ENCODE assay signal across 18 cellular contexts in the genomic region with DNA sequence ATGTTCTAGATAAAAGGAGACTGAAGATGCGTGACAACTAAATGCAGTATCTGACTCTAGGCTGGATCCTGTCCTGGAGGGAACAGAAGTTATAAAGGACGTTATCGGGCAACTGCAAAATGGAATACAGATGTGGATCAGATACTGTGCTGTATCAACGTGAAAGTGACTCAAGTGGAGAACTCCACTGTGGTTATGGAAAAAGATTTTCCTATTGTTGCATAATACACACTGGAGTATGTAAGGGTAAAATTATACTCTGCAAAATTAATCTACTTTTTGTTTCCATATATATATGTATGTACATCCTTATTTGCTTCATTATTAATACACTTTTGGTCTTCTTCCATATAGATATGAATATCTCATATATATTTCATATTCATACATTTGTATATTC.
A peak's percentile ranks its signal among the peaks of the same experiment; 100 is the strongest.
DNase-seq lines count a peak whose midpoint lies in the region; ATAC-seq, FAIRE-seq and TF ChIP-seq lines count a peak whose summit lies in the region.
"Had no signal": no experiment of that assay in that cellular context is flagged by ENCODE, and none has a peak within 500 bp of the region (broad histone marks: within the 10 kb centered on the region; RNA-seq: fewer than 3 reads in every experiment).

No MANE protein-coding gene starts in this region.

- no peak overlapping the region for H3K14ac ChIP-seq in H1 (ENCODE audit: insufficient read length)

- H4K8ac ChIP-seq in H1 (ENCODE audit: extremely low read depth, insufficient read depth, low read length), result no peak overlapping the region

- no peak overlapping the region for H3K9ac ChIP-seq in H1 (replicated peaks in 1 of 4; ENCODE audit: extremely low read depth in 1 of 4, low read depth in 3 of 4, low read length in 3 of 4)
- H3K9ac ChIP-seq: BLaER1 had no signal

- H3K9me3 ChIP-seq in H1 (ENCODE audit: insufficient read depth in 2 of 2, low read depth in 1 of 2, low read length in 1 of 2), result no peaks in the 10 kb centered on the region
- no peaks in the 10 kb centered on the region for H3K9me3 ChIP-seq in esophagus squamous epithelium
- no peaks in the 10 kb centered on the region for H3K9me3 ChIP-seq in uterus
- H3K9me3 ChIP-seq: Caco-2, HAP-1 had no signal

- no peak for FAIRE-seq in H1 (lab: Jason Lieb, UNC)
- FAIRE-seq in urothelium cell line (lab: Jason Lieb, UNC), result no peak
- FAIRE-seq: GM12892 had no signal

- H2BK5ac ChIP-seq in H1 (ENCODE audit: low read depth, low read length), result no peak overlapping the region

- no peak overlapping the region for H4K91ac ChIP-seq in H1 (replicated peaks; ENCODE audit: insufficient read length, low read length)

- no peak overlapping the region for H3K18ac ChIP-seq in H1 (ENCODE audit: extremely low read depth, low read length)

- DNase-seq in Right ventricle myocardium superior (no peak), left cardiac atrium (no peak), RPMI7951 (ENCODE audit: low read depth) (peak; percentile 20), H1 (ENCODE audit: low read depth in 1 of 2, low spot score in 2 of 2) (no peak), neural crest cell (ENCODE audit: low read depth, low spot score) (no peak), esophagus squamous epithelium (lab: John Stamatoyannopoulos, UW) (no peak), uterus (no peak), urothelium cell line (ENCODE audit: low spot score) (no peak)
- DNase-seq: AML-193; Caco-2; CD8-positive, alpha-beta memory T cell; DND-41; GDM1; GOT3 had no signal

- H3K56ac ChIP-seq in H1 (replicated peaks; ENCODE audit: insufficient read length, low read depth, low read length), result no peak overlapping the region

- H3K27ac Mint-ChIP-seq in neural crest cell (ENCODE audit: unreplicated experiment), result peak overlapping the region; percentile 81
- H3K27ac Mint-ChIP-seq: CD8-positive, alpha-beta memory T cell had no signal

- no peak overlapping the region for H2BK15ac ChIP-seq in H1 (ENCODE audit: low read length)

- POLR2A ChIA-PET in H1 (lab: Charles Lee; ENCODE audit: partially characterized antibody), result no interaction called here

- H3K23ac ChIP-seq in H1 (ENCODE audit: insufficient read length), result no peak overlapping the region

- H3K36me3 Mint-ChIP-seq in neural crest cell (ENCODE audit: low read depth), result peaks cover 3% of the 10 kb centered on the region
- H3K36me3 Mint-ChIP-seq: CD8-positive, alpha-beta memory T cell had no signal

- H3K27ac ChIP-seq in H1 (ENCODE audit: low read depth, low read length) (no peak overlapping the region), esophagus squamous epithelium (no peak overlapping the region), uterus (no peak overlapping the region)
- H3K27ac ChIP-seq: 22Rv1, BLaER1 had no signal

- H3K4me3 ChIP-seq in H1 (ENCODE audit: extremely low read depth in 1 of 4, insufficient read depth in 2 of 4, low read depth in 3 of 4, low read length in 4 of 4) (no peak overlapping the region), esophagus squamous epithelium (no peak overlapping the region), uterus (no peak overlapping the region)
- H3K4me3 ChIP-seq: BLaER1, HAP-1 had no signal

- H3K27me3 ChIP-seq in H1 (replicated peaks in 1 of 4; ENCODE audit: control insufficient read depth in 3 of 4, extremely low read depth in 1 of 4, insufficient read depth in 3 of 4, low read length in 3 of 4) (no peaks in the 10 kb centered on the region), esophagus squamous epithelium (no peaks in the 10 kb centered on the region), uterus (no peaks in the 10 kb centered on the region)
- H3K27me3 ChIP-seq: BLaER1 had no signal

- H2AFZ ChIP-seq in H1 (ENCODE audit: low read length), result 0 out of 2 replicates have a peak overlapping the region, but pooled peaks have one; percentile 40

- H4K20me1 ChIP-seq in H1 (replicated peaks in 1 of 2; ENCODE audit: control insufficient read depth in 1 of 2, insufficient read depth in 2 of 2, low read length in 2 of 2), result no peaks in the 10 kb centered on the region
- H4K20me1 ChIP-seq: BLaER1 had no signal

- no peak overlapping the region for H4K5ac ChIP-seq in H1 (ENCODE audit: insufficient read length, low read depth, low read length)

- no peaks in the 10 kb centered on the region for H3K27me3 Mint-ChIP-seq in neural crest cell (ENCODE audit: low read depth)
- H3K27me3 Mint-ChIP-seq: CD8-positive, alpha-beta memory T cell had no signal

- no peak overlapping the region for H3K4me2 ChIP-seq in H1 (ENCODE audit: insufficient read depth in 1 of 2, low read depth in 2 of 2, low read length in 2 of 2)
- H3K4me2 ChIP-seq: BLaER1 had no signal

- H3K4me3 Mint-ChIP-seq in neural crest cell, result no peak overlapping the region
- H3K4me3 Mint-ChIP-seq: CD8-positive, alpha-beta memory T cell had no signal

- no peak for TF ChIP-seq EP300 in H1 (IDR thresholded peaks at IDR 0.05; ENCODE audit: borderline replicate concordance in 1 of 2, low read depth in 2 of 2, low read length in 2 of 2)

- no peak overlapping the region for H2BK20ac ChIP-seq in H1 (ENCODE audit: low read length)

- no peaks in the 10 kb centered on the region for H3K79me2 ChIP-seq in H1 (ENCODE audit: control insufficient read depth in 1 of 2, insufficient read depth in 2 of 2, low read length in 2 of 2)

- TF ChIP-seq CTCF in H1 (IDR thresholded peaks at IDR 0.05; ENCODE audit: control extremely low read depth in 1 of 3, insufficient read depth in 1 of 3, low read depth in 1 of 3, low read length in 3 of 3) (no peak), neural crest cell (conservative IDR thresholded peaks at IDR 0.05) (no peak), esophagus squamous epithelium (IDR thresholded peaks at IDR 0.05) (no peak), uterus (IDR thresholded peaks at IDR 0.05) (no peak)

- H3K36me3 ChIP-seq in H1 (ENCODE audit: control insufficient read depth in 2 of 4, insufficient read depth in 4 of 4, low read length in 3 of 4) (no peaks in the 10 kb centered on the region), esophagus squamous epithelium (no peaks in the 10 kb centered on the region), uterus (no peaks in the 10 kb centered on the region)
- H3K36me3 ChIP-seq: BLaER1, HAP-1 had no signal

- peaks cover 42% of the 10 kb centered on the region for H3K4me1 Mint-ChIP-seq in neural crest cell
- H3K4me1 Mint-ChIP-seq: CD8-positive, alpha-beta memory T cell had no signal

- H2AK5ac ChIP-seq in H1 (ENCODE audit: low read depth, low read length), result no peak overlapping the region

- intact Hi-C loops in Right ventricle myocardium superior (cut with DNase I), result no loop called here
- intact Hi-C loops in left cardiac atrium (cut with DNase I), result no loop called here
- intact Hi-C loops in esophagus squamous epithelium (cut with DNase I), result no loop called here
- intact Hi-C loops in uterus (cut with DNase I; ENCODE audit: low total_unique reads), result no loop called here

- H2BK12ac ChIP-seq in H1 (ENCODE audit: low read depth, low read length), result no peak overlapping the region

- H3K9me3 Mint-ChIP-seq in neural crest cell, result peaks cover 20% of the 10 kb centered on the region

- no peak overlapping the region for H3K4ac ChIP-seq in H1 (replicated peaks; ENCODE audit: insufficient read length, low read depth, low read length)

- no peak overlapping the region for H2BK120ac ChIP-seq in H1 (replicated peaks; ENCODE audit: low read depth, low read length)

- TF ChIP-seq RAD21 in H1 (IDR thresholded peaks at IDR 0.05 in 1 of 2, conservative IDR thresholded peaks at IDR 0.05 in 1 of 2; ENCODE audit: low read depth in 2 of 2, low read length in 2 of 2), result no peak

- TF ChIP-seq POLR2A in H1 (IDR thresholded peaks at IDR 0.05; ENCODE audit: control extremely low read depth in 1 of 2, low read depth in 2 of 2, low read length in 2 of 2), result no peak
- no peak for TF ChIP-seq POLR2A in esophagus squamous epithelium (IDR thresholded peaks at IDR 0.05)
- no peak for TF ChIP-seq POLR2A in uterus (IDR thresholded peaks at IDR 0.05)

- H3K79me1 ChIP-seq in H1 (ENCODE audit: low read depth, low read length), result no peaks in the 10 kb centered on the region

- H3K23me2 ChIP-seq in H1 (ENCODE audit: low read depth, low read length), result no peaks in the 10 kb centered on the region; the same call in 1 of the 2 replicates

- 89% methylated on average over 4 of the region's 4 CpGs; no CpG with 5 or more reads in 1 of the 2 experiments for WGBS in H1 (ENCODE audit: extremely low coverage in 1 of 2, insufficient coverage in 1 of 2, insufficient read length in 1 of 2, insufficient replicate concordance in 2 of 2, low coverage in 1 of 2, low lambda C conversion rate in 2 of 2, missing lambda C conversion rate in 1 of 2), 2 experiments
- WGBS in esophagus squamous epithelium, 2 donors, result 85 to 87% methylated on average over 4 of the region's 4 CpGs

- ATAC-seq in Right ventricle myocardium superior (ENCODE audit: poor library complexity), result peak; percentile 38
- no peak for ATAC-seq in left cardiac atrium

- CTCF ChIA-PET in H1 (lab: Charles Lee; ENCODE audit: partially characterized antibody), result no interaction called here

- H3K4me1 ChIP-seq in H1 (replicated peaks in 1 of 4; ENCODE audit: control insufficient read depth in 3 of 4, insufficient read depth in 4 of 4, low read length in 3 of 4), result no peaks in the 10 kb centered on the region
- H3K4me1 ChIP-seq in esophagus squamous epithelium, result no peaks in the 10 kb centered on the region
- no peaks in the 10 kb centered on the region for H3K4me1 ChIP-seq in uterus
- H3K4me1 ChIP-seq: BLaER1, Caco-2, HAP-1 had no signal

TF ChIP-seq in H1, 55 proteins besides CTCF, POLR2A, EP300 and RAD21 (continues in another document):
- TF ChIP-seq, protein P1, sequence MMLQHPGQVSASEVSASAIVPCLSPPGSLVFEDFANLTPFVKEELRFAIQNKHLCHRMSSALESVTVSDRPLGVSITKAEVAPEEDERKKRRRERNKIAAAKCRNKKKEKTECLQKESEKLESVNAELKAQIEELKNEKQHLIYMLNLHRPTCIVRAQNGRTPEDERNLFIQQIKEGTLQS (IDR thresholded peaks at IDR 0.05; ENCODE audit: insufficient read depth, low read depth, low read length), result no peak
- TF ChIP-seq TAF7 (optimal IDR thresholded peaks at IDR 0.05; ENCODE audit: borderline replicate concordance, low read depth, low read length) (no peak), SIX5 (IDR thresholded peaks at IDR 0.05; ENCODE audit: low read depth, low read length) (no peak), RFX5 (IDR thresholded peaks at IDR 0.05; ENCODE audit: borderline replicate concordance, low read depth, low read length) (no peak), CEBPB (IDR thresholded peaks at IDR 0.05; ENCODE audit: low read depth, low read length) (no peak), ZNF274 (IDR thresholded peaks at IDR 0.05; ENCODE audit: borderline replicate concordance, extremely low read depth, low read length) (no peak), SIRT6 (IDR thresholded peaks at IDR 0.05; ENCODE audit: low read length) (no peak), NRF1 (IDR thresholded peaks at IDR 0.05; ENCODE audit: low read depth, low read length) (no peak), POU5F1 (IDR thresholded peaks at IDR 0.05; ENCODE audit: low read depth, low read length) (no peak), CBX8 (IDR thresholded peaks at IDR 0.05; ENCODE audit: borderline replicate concordance, low read depth, low read length) (no peak), SP1 (IDR thresholded peaks at IDR 0.05; ENCODE audit: low read depth, low read length) (no peak), TCF12 (IDR thresholded peaks at IDR 0.05; ENCODE audit: low read depth, low read length) (no peak)
